Comparison of ENCODE assay signal across 27 cellular contexts in the genomic region with DNA sequence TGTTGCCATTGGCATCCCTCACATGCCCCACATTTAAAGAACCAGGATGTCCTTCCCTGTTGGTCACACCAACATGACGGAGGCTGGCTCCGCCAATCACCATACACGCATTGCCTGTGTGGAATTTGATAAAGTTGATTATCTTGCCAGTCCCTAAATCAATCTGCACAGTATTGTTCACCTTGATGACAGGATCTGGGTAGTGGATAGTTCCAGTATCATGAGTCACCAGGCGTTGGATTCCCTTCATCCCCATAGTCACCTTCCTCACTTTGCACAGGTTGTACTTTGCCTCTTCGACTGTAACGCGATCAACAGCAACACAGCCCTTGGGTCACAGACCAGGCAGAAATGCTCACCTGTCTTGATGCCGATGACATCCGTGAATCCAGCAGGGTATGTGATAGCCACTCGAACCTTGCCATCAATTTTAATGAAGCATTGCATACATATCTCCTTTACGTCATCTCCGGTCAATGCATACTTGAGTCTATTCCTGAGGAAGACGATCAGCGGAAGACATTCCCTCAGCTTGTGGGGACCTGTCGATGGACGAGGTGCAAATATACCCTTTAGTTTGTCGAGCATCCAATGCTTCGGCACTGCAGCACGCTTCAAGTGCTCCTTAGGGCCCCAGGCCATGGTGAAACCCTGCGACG. TPM values are rescaled to one million over a fixed set of nuclear protein-coding genes. Genes with fewer than 3 reads are reported as not detected.
DNase-seq lines count a peak whose midpoint lies in the region; ATAC-seq and FAIRE-seq lines count a peak whose summit lies in the region.
"Had no signal": no experiment of that assay in that cellular context is flagged by ENCODE, and none has a peak within 500 bp of the region (broad histone marks: within the 10 kb centered on the region; RNA-seq: fewer than 3 reads in every experiment).

No MANE protein-coding gene starts in this region.

- H3K9me3 ChIP-seq in small intestine (ENCODE audit: control insufficient read depth, low read depth), result no peaks in the 10 kb centered on the region
- H3K9me3 ChIP-seq: HAP-1, MG63 had no signal

- H3K27ac ChIP-seq in small intestine (ENCODE audit: low read depth in 1 of 2, low read length in 1 of 2), result no peak overlapping the region
- H3K27ac ChIP-seq: GM23248, HL-60 had no signal

- no peaks in the 10 kb centered on the region for H3K4me1 ChIP-seq in small intestine (ENCODE audit: control insufficient read depth in 2 of 2, insufficient read depth in 1 of 2, low read depth in 1 of 2, low read length in 1 of 2)
- H3K4me1 ChIP-seq: HAP-1 had no signal

- DNase-seq in HTR-8/SVneo (ENCODE audit: insufficient read length, low spot score), result no peak
- DNase-seq in SW480 (ENCODE audit: low spot score), result peak; percentile 52
- peak; percentile 16 for DNase-seq in left lobe of liver (ENCODE audit: low spot score)
- peak; percentile 56 for DNase-seq in small intestine
- DNase-seq in NCI-H146 (lab: John Stamatoyannopoulos, UW), result no peak
- DNase-seq in HK-2 (ENCODE audit: unreplicated experiment), result no peak
- no peak for DNase-seq in NCI-H1092 treated with DMSO at 0.1 percent for 48 hours (lab: John Stamatoyannopoulos, UW)
- DNase-seq: C1 segment of cervical spinal cord, DND-41, GM23248, Kasumi-1, MG63, NCI-H1048, NCI-H1436 treated with DMSO at 0.1 percent for 48 hours, NCI-H2081, NCI-H748 treated with DMSO at 0.1 percent for 48 hours, RPMI8226, SHP77 treated with DMSO at 0.1 percent for 48 hours had no signal

- H3K27me3 ChIP-seq in small intestine (ENCODE audit: control insufficient read depth in 2 of 2, insufficient read depth in 2 of 2, low read length in 2 of 2), result no peaks in the 10 kb centered on the region
- H3K27me3 ChIP-seq: MG63 had no signal

- ATAC-seq in left lobe of liver, result no peak
- ATAC-seq: SK-N-SH treated with all-trans-retinoic acid at 6 μM for 48 hours had no signal

- FAIRE-seq in HTR-8/SVneo (lab: Jason Lieb, UNC), result peak; percentile 88
- FAIRE-seq in small intestine (lab: Jason Lieb, UNC), result no peak
- FAIRE-seq: D721Med had no signal

- 83 to 88% (median 86%) methylated on average over 21 of the region's 21 CpGs for WGBS in small intestine, 3 donors

- H3K36me3 ChIP-seq in small intestine (ENCODE audit: control insufficient read depth in 2 of 2, insufficient read depth in 2 of 2, low read length in 2 of 2), result no peaks in the 10 kb centered on the region
- H3K36me3 ChIP-seq: HAP-1, MG63 had no signal

- H3K4me3 ChIP-seq in small intestine (ENCODE audit: low read depth in 1 of 2, low read length in 2 of 2), result no peak overlapping the region
- H3K4me3 ChIP-seq: GM23248, HAP-1, MG63 had no signal

RNA-seq across cellular contexts. Expression of a gene that starts 14.2 kb away (rescaled TPM):
- 12.7 TPM for total RNA-seq in left lobe of liver
- polyA plus RNA-seq in small intestine, result 10 to 100 TPM in 2 of 3 donors, under 1 TPM in 1; 0.34 to 19.2 (median 13.0) TPM
- total RNA-seq: A673, G401, GM23248, HT1080, NCI-H460, OCI-LY7 had no signal
- polyA plus RNA-seq: GM23248 had no signal

RNA-seq across cellular contexts. Expression of a gene that starts 26.1 kb away (rescaled TPM):
- total RNA-seq in left lobe of liver, result 9.7 TPM
- polyA plus RNA-seq in small intestine, result 10 to 100 TPM in 1 of 3 donors, 1 to 10 TPM in 1, under 1 TPM in 1; 0.27 to 23.7 (median 7.0) TPM
- total RNA-seq: A673, G401, GM23248, HT1080, NCI-H460, OCI-LY7 had no signal
- polyA plus RNA-seq: GM23248 had no signal

RNA-seq across cellular contexts. Expression of a gene that starts 44.4 kb away (rescaled TPM):
- total RNA-seq in left lobe of liver, result 16.8 TPM
- 1 to 10 TPM; 2.2 to 3.3 (median 2.2) TPM for polyA plus RNA-seq in small intestine

RNA-seq across cellular contexts. Expression of a gene that starts 58.7 kb away (rescaled TPM):
- 39.2 TPM for total RNA-seq in left lobe of liver
- 100 to 1,000 TPM in 1 of 3 donors, 10 to 100 TPM in 2; 61.1 to 105 (median 94.2) TPM for polyA plus RNA-seq in small intestine

Comparison
In these comparisons a context has a peak if more than half of its experiments do, and no peak if none do; other contexts are left out.
1. DNase-seq: peak in SW480 (single experiment), left lobe of liver (single experiment) and small intestine (single experiment); none in HTR-8/SVneo (single experiment), NCI-H146 (single experiment), HK-2 (single experiment) and NCI-H1092 treated with DMSO at 0.1 percent for 48 hours (single experiment).